ENCODE assay signal across 18 cellular contexts in the genomic region with DNA sequence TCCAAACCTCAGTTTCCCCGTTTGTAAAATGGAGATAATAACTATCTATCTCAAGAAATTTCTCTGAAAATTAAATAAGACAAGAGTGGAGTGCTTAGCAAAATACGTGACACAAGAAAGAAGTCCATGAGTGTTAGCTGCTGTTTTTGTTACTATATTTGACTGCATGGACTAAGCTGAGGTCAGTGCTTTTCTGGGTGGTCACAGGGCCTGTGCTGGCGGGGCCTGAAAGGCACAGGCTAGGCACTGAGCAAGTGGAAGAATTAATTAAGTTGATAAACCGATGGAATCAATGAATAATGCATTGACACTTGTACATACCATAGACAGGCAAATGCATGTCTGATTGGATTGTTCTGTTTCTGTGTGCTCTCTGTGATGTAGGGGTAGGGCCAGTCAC. TPM values are rescaled to one million over a fixed set of nuclear protein-coding genes. Genes with fewer than 3 reads are reported as not detected.
DNase-seq lines count a peak whose midpoint lies in the region; ATAC-seq, FAIRE-seq and TF ChIP-seq lines count a peak whose summit lies in the region.
"Had no signal": no experiment of that assay in that cellular context is flagged by ENCODE, and none has a peak within 500 bp of the region (broad histone marks: within the 10 kb centered on the region; RNA-seq: fewer than 3 reads in every experiment).

No MANE protein-coding gene starts in this region.

- ATAC-seq in left ventricle myocardium superior (peak; percentile 76), HG02885 (IDR thresholded peaks at IDR 0.05; ENCODE audit: poor library complexity, unreplicated experiment) (no peak)
- ATAC-seq: HCT116 had no signal

- H3K9me3 ChIP-seq in left ventricle myocardium inferior (replicated peaks) (peaks cover 9% of the 10 kb centered on the region), tibial artery (no peaks in the 10 kb centered on the region)

- TF ChIP-seq CTCF in left ventricle myocardium inferior (IDR thresholded peaks at IDR 0.05; ENCODE audit: borderline replicate concordance) = no peak
- no peak for TF ChIP-seq CTCF in coronary artery (IDR thresholded peaks at IDR 0.05)
- no peak for TF ChIP-seq CTCF in tibial artery (IDR thresholded peaks at IDR 0.05)

- FAIRE-seq in GM19239 (lab: Jason Lieb, UNC) = no peak
- FAIRE-seq: GM12891, GM18507 had no signal

- DNase-seq in left ventricle myocardium superior (no peak), left ventricle myocardium inferior (no peak), coronary artery (ENCODE audit: low spot score) (peak; percentile 29), tibial artery (no peak), GM19239 (ENCODE audit: insufficient read length, low spot score) (no peak)
- DNase-seq: C1 segment of cervical spinal cord; Calu3; CD4-positive, alpha-beta memory T cell; COR-L47; DMS53; DMS79 treated with DMSO at 0.1 percent for 48 hours; GF-D8; GM23248; H9 had no signal

- H3K4me3 ChIP-seq in left ventricle myocardium inferior (no peak overlapping the region), coronary artery (no peak overlapping the region), tibial artery (no peak overlapping the region)
- H3K4me3 ChIP-seq: GM23248 had no signal

- no peaks in the 10 kb centered on the region for H3K36me3 ChIP-seq in left ventricle myocardium inferior
- no peaks in the 10 kb centered on the region for H3K36me3 ChIP-seq in tibial artery

- H3K27ac ChIP-seq in left ventricle myocardium inferior (replicated peaks) (no peak overlapping the region), coronary artery (peak overlapping the region; percentile 44 to 78), tibial artery (peak overlapping the region; percentile 41 to 74)
- H3K27ac ChIP-seq: GM23248 had no signal

- intact Hi-C loops in left ventricle myocardium superior (cut with micrococcal nuclease) = loop anchor here (5.0 kb wide), 1 partner anchor 136 kb away; no protein-coding TSS in a partner anchor
- intact Hi-C loops in left ventricle myocardium inferior (cut with micrococcal nuclease) = no loop called here
- intact Hi-C loops in tibial artery (cut with DNase I; ENCODE audit: low total_unique reads) = no loop called here

- H3K27me3 ChIP-seq in left ventricle myocardium inferior (ENCODE audit: low read depth) = no peaks in the 10 kb centered on the region
- H3K27me3 ChIP-seq in tibial artery = no peaks in the 10 kb centered on the region

- H3K4me1 ChIP-seq in left ventricle myocardium inferior (peaks cover 23% of the 10 kb centered on the region), tibial artery (peaks cover 0 to 25% (median 16%) of the 10 kb centered on the region in 4 donors)

RNA-seq across cellular contexts. Expression of a gene that starts 27.3 kb away (rescaled TPM):
- total RNA-seq in left ventricle myocardium superior (1,901 TPM), left ventricle myocardium inferior (1,816 TPM)
